Comparison of ENCODE assay signal across 7 cellular contexts in genomic region chr15:59104602-59104911, GRCh38. TPM values are rescaled to one million over a fixed set of nuclear protein-coding genes. Genes with fewer than 3 reads are reported as not detected.
DNase-seq lines count a peak whose midpoint lies in the region; ATAC-seq and TF ChIP-seq lines count a peak whose summit lies in the region.

No MANE protein-coding gene starts in this region.

- DNase-seq in RWPE2 (ENCODE audit: low spot score) (no peak), fibroblast of the aortic adventitia (ENCODE audit: low read depth) (no peak), NCI-H345 treated with DMSO at 0.1 percent for 48 hours (lab: John Stamatoyannopoulos, UW; ENCODE audit: unreplicated experiment) (no peak), HK-2 (ENCODE audit: unreplicated experiment) (no peak)
- DNase-seq in activated effector memory CD4-positive, alpha-beta T cell treated with anti-CD3 and anti-CD28 coated beads, Interleukin-2, amount 50 U/mL, for 16 hours, result no peak

- H3K9ac ChIP-seq in rectal smooth muscle tissue (ENCODE audit: low read length), result peak overlapping the region; percentile 57

- H3K36me3 ChIP-seq in RWPE2 (ENCODE audit: low read depth), result peaks cover 42% of the 10 kb centered on the region
- H3K36me3 ChIP-seq in rectal smooth muscle tissue (ENCODE audit: control insufficient read depth, insufficient read depth, low read length), result peaks cover 4% of the 10 kb centered on the region

- ATAC-seq in GM21576 (IDR thresholded peaks at IDR 0.05; ENCODE audit: unreplicated experiment) (peak; percentile 34), RWPE2 (ENCODE audit: low read depth) (no peak)

- H3K4me3 ChIP-seq in RWPE2 (ENCODE audit: severe bottlenecking) (peak overlapping the region; percentile 87), fibroblast of the aortic adventitia (ENCODE audit: low read depth, low read length) (peak overlapping the region; percentile 94), rectal smooth muscle tissue (ENCODE audit: low read length) (peak overlapping the region; percentile 77)

- no peaks in the 10 kb centered on the region for H3K9me3 ChIP-seq in RWPE2 (ENCODE audit: severe bottlenecking)

- H3K27ac ChIP-seq in RWPE2 (ENCODE audit: poor library complexity, severe bottlenecking) (peak overlapping the region; percentile 67), rectal smooth muscle tissue (ENCODE audit: low read depth, low read length) (no peak overlapping the region)

- no peaks in the 10 kb centered on the region for H3K27me3 ChIP-seq in RWPE2 (ENCODE audit: insufficient read depth, poor library complexity, severe bottlenecking)
- no peaks in the 10 kb centered on the region for H3K27me3 ChIP-seq in rectal smooth muscle tissue (ENCODE audit: control insufficient read depth, insufficient read depth, low read length)

- H3K4me1 ChIP-seq in RWPE2 (ENCODE audit: insufficient read depth, poor library complexity, severe bottlenecking) (peaks cover 11% of the 10 kb centered on the region), rectal smooth muscle tissue (ENCODE audit: control insufficient read depth, insufficient read depth, low read length) (no peaks in the 10 kb centered on the region)

- TF ChIP-seq CTCF in RWPE2 (IDR thresholded peaks at IDR 0.05; ENCODE audit: poor library complexity, severe bottlenecking), result no peak
- no peak for TF ChIP-seq CTCF in fibroblast of the aortic adventitia (IDR thresholded peaks at IDR 0.05; ENCODE audit: insufficient read depth, low read length)

RNA-seq across cellular contexts. Expression of gene CCNB2, which starts 0.4 kb away (rescaled TPM):
- total RNA-seq in fibroblast of the aortic adventitia (ENCODE audit: low replicate concordance), result 5.2 and 32.1 TPM in 2 replicates
